ENCODE assay signal across 13 cellular contexts in the genomic region with DNA sequence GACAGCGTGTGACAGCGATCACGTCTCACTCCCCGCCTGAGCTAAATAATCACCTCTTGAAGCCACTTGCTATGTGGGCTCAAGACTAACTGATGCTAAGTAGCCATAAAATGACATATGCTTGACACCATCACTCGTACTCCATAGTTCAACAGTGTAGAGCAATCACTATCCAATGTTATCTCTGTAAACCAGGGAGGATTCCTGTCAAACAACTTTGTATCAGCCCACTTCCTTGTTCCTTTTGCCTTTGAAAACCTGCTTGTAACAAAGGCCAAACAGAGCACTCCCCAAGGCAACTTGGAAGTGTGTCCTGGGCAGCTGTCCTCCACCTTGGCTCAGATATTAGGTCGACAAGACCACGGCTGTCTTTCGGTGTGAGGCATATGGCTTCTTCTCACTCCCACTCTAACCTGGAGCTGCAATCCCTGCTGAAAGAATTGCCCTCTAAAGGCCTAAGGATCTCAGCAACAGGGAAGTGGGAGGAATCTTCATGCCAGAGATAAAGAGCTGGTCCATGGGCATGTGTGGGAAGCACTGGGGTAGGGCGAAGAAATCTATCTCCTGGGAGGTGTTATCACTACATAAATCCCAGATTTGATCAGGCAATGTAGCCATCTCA.
DNase-seq lines count a peak whose midpoint lies in the region; ATAC-seq and TF ChIP-seq lines count a peak whose summit lies in the region.
"Had no signal": no experiment of that assay in that cellular context is flagged by ENCODE, and none has a peak within 500 bp of the region (broad histone marks: within the 10 kb centered on the region; RNA-seq: fewer than 3 reads in every experiment).

No MANE protein-coding gene starts in this region.

- H3K9me3 Mint-ChIP-seq in activated T-cell treated with anti-CD3 and anti-CD28 coated beads, Interleukin-2, amount 50 U/mL, for 72 hours, result no peaks in the 10 kb centered on the region
- no peaks in the 10 kb centered on the region for H3K9me3 Mint-ChIP-seq in activated T-cell treated with anti-CD3 and anti-CD28 coated beads, Interleukin-2, amount 50 U/mL, for 4 hours
- H3K9me3 Mint-ChIP-seq in activated B cell treated with CpG ODN at 0.5 μM for 24 hours, result no peaks in the 10 kb centered on the region

- WGBS in testis, 2 donors, result 71 to 73% methylated on average over 9 of the region's 9 CpGs

- no peak for TF ChIP-seq POLR2A in testis (IDR thresholded peaks at IDR 0.05)

- H3K4me3 Mint-ChIP-seq in activated T-cell treated with anti-CD3 and anti-CD28 coated beads, Interleukin-2, amount 50 U/mL, for 72 hours, result no peak overlapping the region
- H3K4me3 Mint-ChIP-seq in activated T-cell treated with anti-CD3 and anti-CD28 coated beads, Interleukin-2, amount 50 U/mL, for 4 hours, result no peak overlapping the region
- H3K4me3 Mint-ChIP-seq in activated B cell treated with CpG ODN at 0.5 μM for 24 hours, result peak overlapping the region; percentile 28

- H3K36me3 ChIP-seq in lower lobe of right lung (no peaks in the 10 kb centered on the region), testis (ENCODE audit: low read depth, missing control alignments) (no peaks in the 10 kb centered on the region)
- H3K36me3 ChIP-seq: MG63, ovary had no signal

- no peak for TF ChIP-seq CTCF in activated B cell treated with CpG ODN at 0.5 μM for 24 hours (IDR thresholded peaks at IDR 0.05)
- TF ChIP-seq CTCF in lower lobe of right lung (IDR thresholded peaks at IDR 0.05), result no peak
- TF ChIP-seq CTCF in testis (IDR thresholded peaks at IDR 0.05), result no peak

- H3K27me3 ChIP-seq in lower lobe of right lung (ENCODE audit: low read depth), result no peaks in the 10 kb centered on the region
- no peaks in the 10 kb centered on the region for H3K27me3 ChIP-seq in testis
- H3K27me3 ChIP-seq: MG63, ovary, SJCRH30 had no signal

- ATAC-seq in activated T-cell treated with anti-CD3 and anti-CD28 coated beads, Interleukin-2, amount 50 U/mL, for 72 hours (replicated peaks in 1 of 2), result no peak
- no peak for ATAC-seq in activated T-cell treated with anti-CD3 and anti-CD28 coated beads, Interleukin-2, amount 50 U/mL, for 4 hours
- ATAC-seq in activated B cell treated with CpG ODN at 0.5 μM for 24 hours (ENCODE audit: low read depth), result no peak
- ATAC-seq in lower lobe of right lung, result no peak
- ATAC-seq: HCT116 had no signal

- H3K27ac Mint-ChIP-seq in activated T-cell treated with anti-CD3 and anti-CD28 coated beads, Interleukin-2, amount 50 U/mL, for 72 hours, result peak overlapping the region; percentile 52
- peak overlapping the region; percentile 51 for H3K27ac Mint-ChIP-seq in activated B cell treated with CpG ODN at 0.5 μM for 24 hours

- intact Hi-C loops in activated B cell treated with CpG ODN at 0.5 μM for 24 hours (cut with micrococcal nuclease), result loop anchor here (10.0 kb wide), 1 partner anchor 548 kb away; no protein-coding TSS in a partner anchor
- intact Hi-C loops in lower lobe of right lung (cut with DNase I), result no loop called here
- intact Hi-C loops in testis (cut with DNase I; ENCODE audit: low total_unique reads), result no loop called here

- no peak overlapping the region for H3K4me3 ChIP-seq in lower lobe of right lung
- no peak overlapping the region for H3K4me3 ChIP-seq in testis
- H3K4me3 ChIP-seq: MG63, ovary, SJCRH30 had no signal

- peak overlapping the region; percentile 44 for H3K27ac ChIP-seq in lower lobe of right lung
- H3K27ac ChIP-seq in testis, result peak overlapping the region in 1 of 2 donors; percentile 0
- H3K27ac ChIP-seq: ovary, SJCRH30 had no signal

- H3K36me3 Mint-ChIP-seq in activated T-cell treated with anti-CD3 and anti-CD28 coated beads, Interleukin-2, amount 50 U/mL, for 72 hours (ENCODE audit: insufficient read depth in 2 of 2), result peaks cover 14 to 24% of the 10 kb centered on the region in 2 donors
- peaks cover 25% of the 10 kb centered on the region for H3K36me3 Mint-ChIP-seq in activated T-cell treated with anti-CD3 and anti-CD28 coated beads, Interleukin-2, amount 50 U/mL, for 4 hours (ENCODE audit: insufficient read depth)
- peaks cover 54% of the 10 kb centered on the region for H3K36me3 Mint-ChIP-seq in activated B cell treated with CpG ODN at 0.5 μM for 24 hours (ENCODE audit: low read depth)

- H3K4me1 Mint-ChIP-seq in activated T-cell treated with anti-CD3 and anti-CD28 coated beads, Interleukin-2, amount 50 U/mL, for 72 hours (ENCODE audit: low read depth), result peaks cover 70% of the 10 kb centered on the region
- peaks cover 75% of the 10 kb centered on the region for H3K4me1 Mint-ChIP-seq in activated T-cell treated with anti-CD3 and anti-CD28 coated beads, Interleukin-2, amount 50 U/mL, for 4 hours (ENCODE audit: low read depth)
- H3K4me1 Mint-ChIP-seq in activated B cell treated with CpG ODN at 0.5 μM for 24 hours, result peaks cover 91% of the 10 kb centered on the region

- no peaks in the 10 kb centered on the region for H3K27me3 Mint-ChIP-seq in activated T-cell treated with anti-CD3 and anti-CD28 coated beads, Interleukin-2, amount 50 U/mL, for 72 hours (ENCODE audit: low read depth)
- no peaks in the 10 kb centered on the region for H3K27me3 Mint-ChIP-seq in activated T-cell treated with anti-CD3 and anti-CD28 coated beads, Interleukin-2, amount 50 U/mL, for 4 hours (ENCODE audit: low read depth)
- H3K27me3 Mint-ChIP-seq in activated B cell treated with CpG ODN at 0.5 μM for 24 hours, result no peaks in the 10 kb centered on the region

- DNase-seq in activated T-cell treated with anti-CD3 and anti-CD28 coated beads, Interleukin-2, amount 50 U/mL, for 72 hours, result no peak
- no peak for DNase-seq in activated T-cell treated with anti-CD3 and anti-CD28 coated beads, Interleukin-2, amount 50 U/mL, for 4 hours
- DNase-seq in activated B cell treated with CpG ODN at 0.5 μM for 24 hours (no peak), lower lobe of right lung (no peak), testis (peak; percentile 36), NCI-H2171 (lab: John Stamatoyannopoulos, UW) (no peak)
- no peak for DNase-seq in stimulated activated CD4-positive, alpha-beta T cell treated with anti-CD3 and anti-CD28 coated beads, Interleukin-4, amount 100 ng/mL, for 24 hours
- no peak for DNase-seq in activated CD4-positive, CD25-positive, alpha-beta regulatory T cell treated with anti-CD3 and anti-CD28 coated beads, Interleukin-2, amount 50 U/mL, for 72 hours
- DNase-seq: MG63, NCI-H524 treated with DMSO at 0.1 percent for 48 hours, SJCRH30 had no signal

- CTCF ChIA-PET in activated B cell treated with CpG ODN at 0.5 μM for 24 hours (lab: Charles Lee), result interaction anchor here (0.8 to 1.3 kb wide), 2 partner anchors 15 to 18 kb away, joined by 3 read pairs; no protein-coding TSS in a partner anchor

- H3K4me1 ChIP-seq in lower lobe of right lung (peaks cover 78% of the 10 kb centered on the region), testis (peaks cover 46% of the 10 kb centered on the region)

- H3K9me3 ChIP-seq in lower lobe of right lung, result no peaks in the 10 kb centered on the region
- H3K9me3 ChIP-seq in testis, result no peaks in the 10 kb centered on the region
- H3K9me3 ChIP-seq: MG63, ovary, SJCRH30 had no signal

- POLR2A ChIA-PET in activated B cell treated with CpG ODN at 0.5 μM for 24 hours (lab: Charles Lee), result interaction anchor here (0.6 to 21.1 kb wide), 4 partner anchors 15 to 40 kb away, joined by 3 to 451 read pairs (median 102); no protein-coding TSS in a partner anchor
